Comparison of ENCODE assay signal across 21 cellular contexts in genomic region chr1:185350027-185350442, GRCh38.
"Had no signal": no experiment of that assay in that cellular context is flagged by ENCODE, and none has a peak within 500 bp of the region (broad histone marks: within the 10 kb centered on the region; RNA-seq: fewer than 3 reads in every experiment).

No MANE protein-coding gene starts in this region.

- H3K4me3 ChIP-seq: sigmoid colon, thyroid gland, uterus had no signal

- ATAC-seq: activated CD8-positive, alpha-beta T cell treated with anti-CD3 and anti-CD28 coated beads, Interleukin-2, amount 10 ng/mL, durations not matched to agents 7 days and 5 days; activated naive CD4-positive, alpha-beta T cell treated with anti-CD3 and anti-CD28 coated beads, Interleukin-2, amount 50 U/mL, for 72 hours; activated T-cell treated with anti-CD3 and anti-CD28 coated beads, Interleukin-2, amount 50 U/mL, for 72 hours; left ventricle myocardium superior; SK-N-SH treated with all-trans-retinoic acid at 6 μM for 48 hours had no signal

- H3K36me3 ChIP-seq: sigmoid colon, thyroid gland, uterus had no signal

- H3K9me3 ChIP-seq: sigmoid colon, thyroid gland, uterus had no signal

- H3K4me3 Mint-ChIP-seq: activated CD8-positive, alpha-beta T cell treated with anti-CD3 and anti-CD28 coated beads, Interleukin-2, amount 10 ng/mL, durations not matched to agents 7 days and 5 days; activated T-cell treated with anti-CD3 and anti-CD28 coated beads, Interleukin-2, amount 50 U/mL, for 72 hours; brain; central memory CD8-positive, alpha-beta T cell; neural crest cell; T-helper 1 cell treated with Interleukin-12 subunit alpha and Interleukin-12 subunit beta and Interleukin-4 antibody, amounts not matched to agents 30 μg/mL and 1 μg/mL, for 36 hours had no signal

- H3K9me3 Mint-ChIP-seq: activated T-cell treated with anti-CD3 and anti-CD28 coated beads, Interleukin-2, amount 50 U/mL, for 72 hours; brain; central memory CD8-positive, alpha-beta T cell; neural crest cell; T-helper 1 cell treated with Interleukin-12 subunit alpha and Interleukin-12 subunit beta and Interleukin-4 antibody, amounts not matched to agents 30 μg/mL and 1 μg/mL, for 36 hours had no signal

- DNase-seq: activated CD4-positive, alpha-beta T cell treated with anti-CD3 and anti-CD28 coated beads for 4 hours; activated CD8-positive, alpha-beta memory T cell treated with anti-CD3 and anti-CD28 coated beads, Interleukin-2, amount 50 U/mL, for 4 hours; activated CD8-positive, alpha-beta T cell treated with anti-CD3 and anti-CD28 coated beads, Interleukin-2, amount 10 ng/mL, durations not matched to agents 7 days and 5 days; activated gamma-delta T cell; activated T-cell treated with anti-CD3 and anti-CD28 coated beads, Interleukin-2, amount 50 U/mL, for 72 hours; amygdala; erythroblast; hippocampal formation; kidney; left ventricle myocardium superior; mesendoderm; sigmoid colon; stimulated activated CD4-positive, alpha-beta T cell treated with anti-CD3 and anti-CD28 coated beads, Interleukin-2, amount 100 ng/mL, for 24 hours; thyroid gland; uterus had no signal

- H3K27me3 Mint-ChIP-seq: brain; central memory CD8-positive, alpha-beta T cell had no signal

- FAIRE-seq: kidney had no signal

- H3K36me3 Mint-ChIP-seq: activated naive CD4-positive, alpha-beta T cell treated with anti-CD3 and anti-CD28 coated beads, Interleukin-2, amount 50 U/mL, for 72 hours; brain had no signal

- H3K27ac ChIP-seq: sigmoid colon, thyroid gland, uterus had no signal

- H3K27ac Mint-ChIP-seq: activated CD8-positive, alpha-beta T cell treated with anti-CD3 and anti-CD28 coated beads, Interleukin-2, amount 10 ng/mL, durations not matched to agents 7 days and 5 days; activated naive CD4-positive, alpha-beta T cell treated with anti-CD3 and anti-CD28 coated beads, Interleukin-2, amount 50 U/mL, for 72 hours; activated T-cell treated with anti-CD3 and anti-CD28 coated beads, Interleukin-2, amount 50 U/mL, for 72 hours; T-helper 1 cell treated with Interleukin-12 subunit alpha and Interleukin-12 subunit beta and Interleukin-4 antibody, amounts not matched to agents 30 μg/mL and 1 μg/mL, for 36 hours had no signal

- H3K27me3 ChIP-seq: sigmoid colon, thyroid gland, uterus had no signal

- H3K4me1 ChIP-seq: sigmoid colon, thyroid gland, uterus had no signal
